1 cellular context compared by ENCODE assay signal in the genomic region with DNA sequence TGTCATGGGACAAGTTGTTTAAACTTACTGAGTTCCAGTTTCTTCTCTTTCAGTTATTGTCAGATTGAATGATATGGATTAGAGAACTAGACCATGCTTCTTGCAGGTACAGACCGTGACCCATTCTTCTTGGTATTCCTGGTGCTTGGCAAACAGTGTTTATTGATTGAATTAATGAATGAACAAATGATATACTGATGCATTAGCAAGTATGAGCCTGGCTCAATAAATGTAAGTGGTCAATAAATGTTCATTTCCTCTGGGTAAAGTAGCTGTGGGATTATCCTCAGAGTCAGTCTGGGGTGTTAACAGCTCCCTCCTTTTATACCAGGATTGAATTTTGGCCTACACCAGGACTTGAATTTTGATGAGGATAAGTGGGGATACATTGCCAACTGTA.
A peak's percentile ranks its signal among the peaks of the same experiment; 100 is the strongest.
TF ChIP-seq lines count a peak whose summit lies in the region.

No MANE protein-coding gene starts in this region.

TF ChIP-seq in K562, 482 proteins besides CTCF, POLR2A, EP300 and RAD21:
- TF ChIP-seq GABPB1 (CRISPR knock-in tag; IDR thresholded peaks at IDR 0.05) (no peak), ZNF24 (IDR thresholded peaks at IDR 0.05) (peak; percentile 91)
